In the genomic region with DNA sequence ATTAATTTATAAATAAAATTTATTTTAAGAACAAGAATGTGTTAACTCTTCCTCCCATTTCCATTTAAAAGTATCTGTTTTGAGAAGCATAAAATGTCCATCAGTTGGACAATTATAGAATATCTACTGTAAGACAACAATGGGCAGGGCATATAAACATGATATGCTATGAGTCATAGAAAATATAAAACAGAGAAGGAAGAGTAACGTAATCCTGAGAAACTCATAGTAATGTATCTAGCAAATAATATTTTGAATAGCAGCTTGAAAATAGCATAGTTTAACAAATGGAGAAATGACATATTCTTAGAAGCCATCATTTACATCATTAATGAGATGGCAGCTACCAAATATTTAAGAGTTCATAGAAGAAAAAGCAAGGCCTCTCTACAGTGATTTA, we compare ENCODE assay signal across 34 cellular contexts.
"Had no signal": no experiment of that assay in that cellular context is flagged by ENCODE, and none has a peak within 500 bp of the region (broad histone marks: within the 10 kb centered on the region; RNA-seq: fewer than 3 reads in every experiment).

No MANE protein-coding gene starts in this region.

- H3K27ac ChIP-seq: brain microvascular endothelial cell, VCaP had no signal

- H3K9me3 Mint-ChIP-seq: activated T-helper 1 cell treated with anti-CD3 and anti-CD28 coated beads, Interleukin-12 subunit alpha, Interleukin-12 subunit beta, Interleukin-2, Interleukin-4 antibody, amounts not matched to agents 30 ng/mL and 10 ng/mL and 1 ng/mL, durations not matched to agents 14 hours and 24 hours and 36 hours had no signal

- H3K4me1 Mint-ChIP-seq: activated B cell treated with CpG ODN at 0.5 μM for 24 hours; activated naive CD4-positive, alpha-beta T cell treated with anti-CD3 and anti-CD28 coated beads, Interleukin-2, amount 10 ng/mL, durations not matched to agents 7 days and 5 days; activated naive CD8-positive, alpha-beta T cell treated with anti-CD3 and anti-CD28 coated beads, Interleukin-2, amount 50 U/mL, for 24 hours had no signal

- H3K27me3 Mint-ChIP-seq: activated B cell treated with CpG ODN at 0.5 μM for 24 hours; activated CD4-positive, alpha-beta memory T cell treated with anti-CD3 and anti-CD28 coated beads for 36 hours; activated naive CD4-positive, alpha-beta T cell treated with anti-CD3 and anti-CD28 coated beads, Interleukin-2, amount 10 ng/mL, durations not matched to agents 7 days and 5 days; activated naive CD8-positive, alpha-beta T cell; activated naive CD8-positive, alpha-beta T cell treated with anti-CD3 and anti-CD28 coated beads, Interleukin-2, amount 50 U/mL, for 24 hours had no signal

- DNase-seq: activated B cell treated with CpG ODN at 0.5 μM for 24 hours; activated CD4-positive, alpha-beta memory T cell treated with anti-CD3 and anti-CD28 coated beads for 36 hours; activated CD4-positive, alpha-beta T cell treated with anti-CD3 and anti-CD28 coated beads for 4 hours; activated CD4-positive, alpha-beta T cell treated with anti-CD3 and anti-CD28 coated beads, Interleukin-2, amount 50 U/mL, for 1 hour; activated CD4-positive, CD25-positive, alpha-beta regulatory T cell treated with anti-CD3 and anti-CD28 coated beads, Interleukin-2, amount 50 U/mL, for 72 hours; activated CD8-positive, alpha-beta memory T cell treated with anti-CD3 and anti-CD28 coated beads, Interleukin-2, amount 50 U/mL, for 4 hours; activated naive CD4-positive, alpha-beta T cell treated with anti-CD3 and anti-CD28 coated beads, Interleukin-2, amount 10 ng/mL, durations not matched to agents 7 days and 5 days; activated naive CD8-positive, alpha-beta T cell treated with anti-CD3 and anti-CD28 coated beads, Interleukin-2, amount 50 U/mL, for 24 hours; activated T-cell treated with anti-CD3 and anti-CD28 coated beads for 4 hours; activated T-cell treated with anti-CD3 and anti-CD28 coated beads, Interleukin-2, amount 50 U/mL, for 4 hours; amniotic stem cell; aorta; brain microvascular endothelial cell; central memory CD4-positive, alpha-beta T cell; KG1; MM.1S; MV-4-11; NCI-H1092; NCI-H1436 treated with DMSO at 0.1 percent for 48 hours; NCI-H1694 treated with DMSO at 0.1 percent for 48 hours; NCI-H2029; NCI-H510A; NCI-H526; NCI-H748 treated with DMSO at 0.1 percent for 48 hours; NK-92 treated with Interleukin-12 subunit alpha and Interleukin-12 subunit beta, amount 100 ng/mL, for 24 hours; SHP77 treated with DMSO at 0.1 percent for 48 hours; SW 1271; T-helper 1 cell; T-helper 2 cell; T-helper 9 cell had no signal

- H3K36me3 ChIP-seq: brain microvascular endothelial cell had no signal

- H3K4me3 Mint-ChIP-seq: activated B cell treated with CpG ODN at 0.5 μM for 24 hours; activated CD4-positive, alpha-beta memory T cell treated with anti-CD3 and anti-CD28 coated beads for 36 hours; activated naive CD4-positive, alpha-beta T cell treated with anti-CD3 and anti-CD28 coated beads, Interleukin-2, amount 10 ng/mL, durations not matched to agents 7 days and 5 days; activated naive CD8-positive, alpha-beta T cell; activated naive CD8-positive, alpha-beta T cell treated with anti-CD3 and anti-CD28 coated beads, Interleukin-2, amount 50 U/mL, for 24 hours; activated T-cell treated with anti-CD3 and anti-CD28 coated beads, Interleukin-2, amount 50 U/mL, for 4 hours; activated T-helper 1 cell treated with anti-CD3 and anti-CD28 coated beads, Interleukin-12 subunit alpha, Interleukin-12 subunit beta, Interleukin-2, Interleukin-4 antibody, amounts not matched to agents 30 ng/mL and 10 ng/mL and 1 ng/mL, durations not matched to agents 14 hours and 24 hours and 36 hours had no signal

- H3K27me3 ChIP-seq: brain microvascular endothelial cell had no signal

- ATAC-seq: activated naive CD8-positive, alpha-beta T cell treated with anti-CD3 and anti-CD28 coated beads, Interleukin-2, amount 50 U/mL, for 24 hours; activated T-cell treated with anti-CD3 and anti-CD28 coated beads, Interleukin-2, amount 50 U/mL, for 4 hours; SK-N-SH treated with all-trans-retinoic acid at 6 μM for 48 hours had no signal

- H3K27ac Mint-ChIP-seq: activated B cell treated with CpG ODN at 0.5 μM for 24 hours; activated CD4-positive, alpha-beta memory T cell treated with anti-CD3 and anti-CD28 coated beads for 36 hours; activated naive CD4-positive, alpha-beta T cell treated with anti-CD3 and anti-CD28 coated beads, Interleukin-2, amount 10 ng/mL, durations not matched to agents 7 days and 5 days; activated naive CD8-positive, alpha-beta T cell; activated naive CD8-positive, alpha-beta T cell treated with anti-CD3 and anti-CD28 coated beads, Interleukin-2, amount 50 U/mL, for 24 hours; activated T-helper 1 cell treated with anti-CD3 and anti-CD28 coated beads, Interleukin-12 subunit alpha, Interleukin-12 subunit beta, Interleukin-2, Interleukin-4 antibody, amounts not matched to agents 30 ng/mL and 10 ng/mL and 1 ng/mL, durations not matched to agents 14 hours and 24 hours and 36 hours had no signal

- H3K36me3 Mint-ChIP-seq: activated CD4-positive, alpha-beta memory T cell treated with anti-CD3 and anti-CD28 coated beads for 36 hours; activated naive CD4-positive, alpha-beta T cell treated with anti-CD3 and anti-CD28 coated beads, Interleukin-2, amount 10 ng/mL, durations not matched to agents 7 days and 5 days; activated naive CD8-positive, alpha-beta T cell had no signal
